11 cellular contexts compared by ENCODE assay signal in genomic region chr9:115006660-115007059, GRCh38.
A peak's percentile ranks its signal among the peaks of the same experiment; 100 is the strongest.
DNase-seq lines count a peak whose midpoint lies in the region; ATAC-seq lines count a peak whose summit lies in the region.
"Had no signal": no experiment of that assay in that cellular context is flagged by ENCODE, and none has a peak within 500 bp of the region (broad histone marks: within the 10 kb centered on the region; RNA-seq: fewer than 3 reads in every experiment).

No MANE protein-coding gene starts in this region.

- CTCF ChIA-PET in activated naive CD4-positive, alpha-beta T cell treated with anti-CD3 and anti-CD28 coated beads for 36 hours (lab: Charles Lee), result interaction anchor here (0.6 to 5.7 kb wide), 9 partner anchors 17 to 325 kb away, joined by 3 to 30 read pairs (median 4); partner anchors contain the start of gene TEX48

- H3K27ac Mint-ChIP-seq in activated naive CD4-positive, alpha-beta T cell treated with anti-CD3 and anti-CD28 coated beads for 36 hours, result no peak overlapping the region
- peak overlapping the region; percentile 8 for H3K27ac Mint-ChIP-seq in stimulated activated naive CD8-positive, alpha-beta T cell treated with anti-CD3 and anti-CD28 coated beads, Interleukin-15, Interleukin-2, amounts not matched to agents 100 ng/mL and 50 ng/mL, for 24 hours
- H3K27ac Mint-ChIP-seq: activated B cell treated with CpG ODN at 0.5 μM for 24 hours; CD4-positive, CD25-positive, alpha-beta regulatory T cell; nephron had no signal

- no peaks in the 10 kb centered on the region for H3K27me3 Mint-ChIP-seq in activated naive CD4-positive, alpha-beta T cell treated with anti-CD3 and anti-CD28 coated beads for 36 hours (ENCODE audit: low read depth)
- peaks cover 11% of the 10 kb centered on the region for H3K27me3 Mint-ChIP-seq in stimulated activated naive CD8-positive, alpha-beta T cell treated with anti-CD3 and anti-CD28 coated beads, Interleukin-15, Interleukin-2, amounts not matched to agents 100 ng/mL and 50 ng/mL, for 24 hours
- H3K27me3 Mint-ChIP-seq: CD4-positive, CD25-positive, alpha-beta regulatory T cell had no signal

- ATAC-seq in esophagus mucosa (peak; percentile 83), GM18870 (IDR thresholded peaks at IDR 0.05; ENCODE audit: unreplicated experiment) (no peak)

- no peak overlapping the region for H3K4me3 Mint-ChIP-seq in activated naive CD4-positive, alpha-beta T cell treated with anti-CD3 and anti-CD28 coated beads for 36 hours
- no peak overlapping the region for H3K4me3 Mint-ChIP-seq in stimulated activated naive CD8-positive, alpha-beta T cell treated with anti-CD3 and anti-CD28 coated beads, Interleukin-15, Interleukin-2, amounts not matched to agents 100 ng/mL and 50 ng/mL, for 24 hours
- H3K4me3 Mint-ChIP-seq: activated B cell treated with CpG ODN at 0.5 μM for 24 hours; CD4-positive, CD25-positive, alpha-beta regulatory T cell; nephron had no signal

- intact Hi-C loops in activated naive CD4-positive, alpha-beta T cell treated with anti-CD3 and anti-CD28 coated beads for 36 hours (cut with micrococcal nuclease), result loop anchor here (1.0 to 5.0 kb wide), 4 partner anchors 308 to 519 kb away; partner anchors contain the start of gene ATP6V1G1

- H3K36me3 Mint-ChIP-seq in activated naive CD4-positive, alpha-beta T cell treated with anti-CD3 and anti-CD28 coated beads for 36 hours (ENCODE audit: low read depth), result no peaks in the 10 kb centered on the region
- no peaks in the 10 kb centered on the region for H3K36me3 Mint-ChIP-seq in stimulated activated naive CD8-positive, alpha-beta T cell treated with anti-CD3 and anti-CD28 coated beads, Interleukin-15, Interleukin-2, amounts not matched to agents 100 ng/mL and 50 ng/mL, for 24 hours (ENCODE audit: low read depth)
- H3K36me3 Mint-ChIP-seq: CD4-positive, CD25-positive, alpha-beta regulatory T cell had no signal

- DNase-seq in activated naive CD4-positive, alpha-beta T cell treated with anti-CD3 and anti-CD28 coated beads for 36 hours, result peak; percentile 69
- no peak for DNase-seq in activated naive CD4-positive, alpha-beta T cell (lab: John Stamatoyannopoulos, UW)
- DNase-seq in SIG-M5 (lab: John Stamatoyannopoulos, UW) (peak; percentile 28), D341Med (ENCODE audit: low spot score) (no peak), NCI-H2227 treated with DMSO at 0.1 percent for 48 hours (lab: John Stamatoyannopoulos, UW) (no peak)
- DNase-seq: activated B cell treated with CpG ODN at 0.5 μM for 24 hours; CD4-positive, CD25-positive, alpha-beta regulatory T cell had no signal

- peaks cover 71% of the 10 kb centered on the region for H3K4me1 Mint-ChIP-seq in activated naive CD4-positive, alpha-beta T cell treated with anti-CD3 and anti-CD28 coated beads for 36 hours (ENCODE audit: low read depth)
- peaks cover 64% of the 10 kb centered on the region for H3K4me1 Mint-ChIP-seq in stimulated activated naive CD8-positive, alpha-beta T cell treated with anti-CD3 and anti-CD28 coated beads, Interleukin-15, Interleukin-2, amounts not matched to agents 100 ng/mL and 50 ng/mL, for 24 hours (ENCODE audit: low read depth)
- H3K4me1 Mint-ChIP-seq: activated B cell treated with CpG ODN at 0.5 μM for 24 hours, nephron had no signal

- no peaks in the 10 kb centered on the region for H3K9me3 Mint-ChIP-seq in activated naive CD4-positive, alpha-beta T cell treated with anti-CD3 and anti-CD28 coated beads for 36 hours
- no peaks in the 10 kb centered on the region for H3K9me3 Mint-ChIP-seq in stimulated activated naive CD8-positive, alpha-beta T cell treated with anti-CD3 and anti-CD28 coated beads, Interleukin-15, Interleukin-2, amounts not matched to agents 100 ng/mL and 50 ng/mL, for 24 hours
- H3K9me3 Mint-ChIP-seq: activated B cell treated with CpG ODN at 0.5 μM for 24 hours; CD4-positive, CD25-positive, alpha-beta regulatory T cell; nephron had no signal

Comparison
In these comparisons a context has a peak if more than half of its experiments do, and no peak if none do; other contexts are left out.
1. DNase-seq: peak in activated naive CD4-positive, alpha-beta T cell treated with anti-CD3 and anti-CD28 coated beads for 36 hours (single experiment) and SIG-M5 (single experiment); none in activated naive CD4-positive, alpha-beta T cell (0 of 4), D341Med (single experiment) and NCI-H2227 treated with DMSO at 0.1 percent for 48 hours (single experiment).